In genomic region chr11:129391350-129391749, GRCh38 we compare ENCODE assay signal across 16 cellular contexts. TPM values are rescaled to one million over a fixed set of nuclear protein-coding genes. Genes with fewer than 3 reads are reported as not detected.
DNase-seq lines count a peak whose midpoint lies in the region; ATAC-seq and TF ChIP-seq lines count a peak whose summit lies in the region.
"Had no signal": no experiment of that assay in that cellular context is flagged by ENCODE, and none has a peak within 500 bp of the region (broad histone marks: within the 10 kb centered on the region; RNA-seq: fewer than 3 reads in every experiment).

No MANE protein-coding gene starts in this region.

- intact Hi-C loops in Calu3 (cut with micrococcal nuclease; ENCODE audit: unreplicated experiment), result loop anchor here (2.0 kb wide), 1 partner anchor 43 kb away; no protein-coding TSS in a partner anchor
- intact Hi-C loops in esophagus muscularis mucosa (cut with DNase I), result no loop called here

- CTCF ChIA-PET in Calu3 (lab: Charles Lee), result no interaction called here

- H3K27me3 ChIP-seq in esophagus muscularis mucosa, result peaks cover 0 to 58% (median 0%) of the 10 kb centered on the region in 4 donors

- no TSS peak for BruUV-seq in Calu3 (replicated peaks; lab: Mats Ljungman, UMichigan)

- H3K36me3 ChIP-seq in esophagus muscularis mucosa, result no peaks in the 10 kb centered on the region
- H3K36me3 ChIP-seq: HAP-1 had no signal

- H3K27me3 Mint-ChIP-seq in Calu3 (ENCODE audit: unreplicated experiment), result no peaks in the 10 kb centered on the region
- peaks cover 7% of the 10 kb centered on the region for H3K27me3 Mint-ChIP-seq in nephron progenitor cell (ENCODE audit: low read depth, poor library complexity)

- H3K4me3 Mint-ChIP-seq in Calu3 (ENCODE audit: low read depth, unreplicated experiment) (peak overlapping the region; percentile 51), nephron progenitor cell (no peak overlapping the region)
- H3K4me3 Mint-ChIP-seq: CD4-positive, alpha-beta memory T cell; HFFc6 had no signal

- H3K4me3 ChIP-seq in esophagus muscularis mucosa, result no peak overlapping the region
- H3K4me3 ChIP-seq: HAP-1 had no signal

- H3K4me1 Mint-ChIP-seq in Calu3 (ENCODE audit: low read depth, unreplicated experiment) (peaks cover 65% of the 10 kb centered on the region), nephron progenitor cell (peaks cover 75% of the 10 kb centered on the region)
- H3K4me1 Mint-ChIP-seq: CD4-positive, alpha-beta memory T cell had no signal

- H3K9me3 Mint-ChIP-seq in Calu3 (ENCODE audit: low read depth, unreplicated experiment) (no peaks in the 10 kb centered on the region), nephron progenitor cell (no peaks in the 10 kb centered on the region)
- H3K9me3 Mint-ChIP-seq: CD4-positive, alpha-beta memory T cell; HFFc6 had no signal

- H3K36me3 Mint-ChIP-seq in Calu3 (ENCODE audit: insufficient read depth, unreplicated experiment) (peaks cover 29% of the 10 kb centered on the region), nephron progenitor cell (ENCODE audit: low read depth) (no peaks in the 10 kb centered on the region)
- H3K36me3 Mint-ChIP-seq: CD4-positive, alpha-beta memory T cell had no signal

- no peaks in the 10 kb centered on the region for H3K9me3 ChIP-seq in esophagus muscularis mucosa
- H3K9me3 ChIP-seq: HAP-1 had no signal

- no peaks in the 10 kb centered on the region for H3K4me1 ChIP-seq in esophagus muscularis mucosa
- H3K4me1 ChIP-seq: HAP-1 had no signal

- DNase-seq in Calu3 (no peak), esophagus muscularis mucosa (ENCODE audit: extremely low spot score) (peak; percentile 74), nephron progenitor cell (no peak), OCI-M2 (lab: John Stamatoyannopoulos, UW; ENCODE audit: unreplicated experiment) (no peak), iPS-NIHi7 (ENCODE audit: extremely low spot score) (no peak)
- DNase-seq in activated naive CD4-positive, alpha-beta T cell (lab: John Stamatoyannopoulos, UW), result no peak
- DNase-seq: ACHN; CD4-positive, alpha-beta memory T cell; DMS153; EL; HFFc6 had no signal

- TF ChIP-seq EP300 in esophagus muscularis mucosa (IDR thresholded peaks at IDR 0.05), result no peak

- no peak for TF ChIP-seq POLR2A in esophagus muscularis mucosa (IDR thresholded peaks at IDR 0.05; ENCODE audit: low read depth)

- H3K27ac Mint-ChIP-seq in Calu3 (ENCODE audit: unreplicated experiment), result peak overlapping the region; percentile 87
- H3K27ac Mint-ChIP-seq in nephron progenitor cell, result peak overlapping the region; percentile 23
- H3K27ac Mint-ChIP-seq: CD4-positive, alpha-beta memory T cell; HFFc6 had no signal

- H3K27ac ChIP-seq in esophagus muscularis mucosa (replicated peaks in 1 of 4), result no peak overlapping the region
- H3K27ac ChIP-seq: C4-2B had no signal

- no peak for ATAC-seq in GM18909 (IDR thresholded peaks at IDR 0.05; ENCODE audit: poor library complexity, unreplicated experiment)

- TF ChIP-seq CTCF in Calu3 (IDR thresholded peaks at IDR 0.05; ENCODE audit: unreplicated experiment) (no peak), esophagus muscularis mucosa (IDR thresholded peaks at IDR 0.05) (no peak), nephron progenitor cell (IDR thresholded peaks at IDR 0.05) (no peak)

- 62% methylated on average over 6 of the region's 6 CpGs for WGBS in esophagus muscularis mucosa

RNA-seq across cellular contexts. Expression of gene BARX2, which starts 15.7 kb away (rescaled TPM):
- 41.6 and 42.9 TPM in 2 replicates for total RNA-seq in Calu3 (2022)
- total RNA-seq in esophagus muscularis mucosa, result not detected
- total RNA-seq: CD4-positive, alpha-beta memory T cell; H1; HFFc6; HT1080 had no signal

Comparison
In these comparisons a context has a peak if more than half of its experiments do, and no peak if none do; other contexts are left out.
1. RNA of gene BARX2, which starts 15.7 kb away (total RNA-seq): 41.6 to 42.9 TPM in Calu3; not detected in esophagus muscularis mucosa; every median in the first group is over 10 times any median in the second.